Comparison of ENCODE assay signal across 9 cellular contexts in genomic region chr14:49946320-49947141, GRCh38. TPM values are rescaled to one million over a fixed set of nuclear protein-coding genes. Genes with fewer than 3 reads are reported as not detected.
DNase-seq lines count a peak whose midpoint lies in the region; ATAC-seq, FAIRE-seq and TF ChIP-seq lines count a peak whose summit lies in the region.
"Had no signal": no experiment of that assay in that cellular context is flagged by ENCODE, and none has a peak within 500 bp of the region (broad histone marks: within the 10 kb centered on the region; RNA-seq: fewer than 3 reads in every experiment).

No MANE protein-coding gene starts in this region.

- H3K4me3 ChIP-seq in CD4-positive, CD25-positive, alpha-beta regulatory T cell (ENCODE audit: low read depth, low read length) = peak overlapping the region; percentile 69
- no peak overlapping the region for H3K4me3 ChIP-seq in esophagus squamous epithelium
- no peak overlapping the region for H3K4me3 ChIP-seq in spleen
- H3K4me3 ChIP-seq: cardiac muscle cell had no signal

- WGBS in esophagus squamous epithelium, 2 donors = 35 to 44% methylated on average over 10 of the region's 10 CpGs
- 41 to 65% (median 48%) methylated on average over 10 of the region's 10 CpGs for WGBS in spleen, 5 donors

- peaks cover 0 to 12% (median 0%) of the 10 kb centered on the region in 7 donors for H3K9me3 Mint-ChIP-seq in CD4-positive, CD25-positive, alpha-beta regulatory T cell
- H3K9me3 Mint-ChIP-seq in WTC11 = no peaks in the 10 kb centered on the region

- peak; percentile 26 to 47 for ATAC-seq in CD4-positive, CD25-positive, alpha-beta regulatory T cell (ENCODE audit: low read depth in 2 of 2)
- ATAC-seq in WTC11 = no peak

- H3K27me3 Mint-ChIP-seq in CD4-positive, CD25-positive, alpha-beta regulatory T cell = no peaks in the 10 kb centered on the region
- no peaks in the 10 kb centered on the region for H3K27me3 Mint-ChIP-seq in WTC11 (ENCODE audit: low read depth)

- CTCF ChIA-PET in WTC11 (lab: Charles Lee) = interaction anchor here (0.6 to 1.0 kb wide), 2 partner anchors 61 to 65 kb away, joined by 3 to 4 read pairs; no protein-coding TSS in a partner anchor

- no peak for TF ChIP-seq CTCF in esophagus squamous epithelium (IDR thresholded peaks at IDR 0.05)
- TF ChIP-seq CTCF in spleen (IDR thresholded peaks at IDR 0.05 in 8 of 11, conservative IDR thresholded peaks at IDR 0.05 in 3 of 11) = no peak
- no peak for TF ChIP-seq CTCF in WTC11 (IDR thresholded peaks at IDR 0.05)

- DNase-seq in CD4-positive, CD25-positive, alpha-beta regulatory T cell = peak in 1 of 3 donors; percentile 50
- peak; percentile 96 for DNase-seq in NCI-H1105 treated with DMSO at 0.1 percent for 48 hours (lab: John Stamatoyannopoulos, UW)
- DNase-seq in activated CD4-positive, alpha-beta T cell treated with anti-CD3 and anti-CD28 coated beads, Interleukin-2, amount 50 U/mL, for 4 hours = peak; percentile 33 to 35
- no peak for DNase-seq in esophagus squamous epithelium (lab: John Stamatoyannopoulos, UW)
- DNase-seq in spleen = no peak
- no peak for DNase-seq in HUDEP-2 (lab: John Stamatoyannopoulos, UW; ENCODE audit: unreplicated experiment in 76 of 76)
- DNase-seq in RCC 7860 (ENCODE audit: low spot score) = no peak
- no peak for DNase-seq in WTC11 (ENCODE audit: low spot score)

- peak overlapping the region; percentile 45 to 94 (median 67) for H3K4me3 Mint-ChIP-seq in CD4-positive, CD25-positive, alpha-beta regulatory T cell
- H3K4me3 Mint-ChIP-seq in WTC11 = no peak overlapping the region

- intact Hi-C loops in esophagus squamous epithelium (cut with DNase I) (no loop called here), spleen (cut with DNase I; ENCODE audit: low total_unique reads) (no loop called here)

- H3K27ac Mint-ChIP-seq in CD4-positive, CD25-positive, alpha-beta regulatory T cell = peak overlapping the region; percentile 94 to 95 (median 95)
- no peak overlapping the region for H3K27ac Mint-ChIP-seq in WTC11

- no peaks in the 10 kb centered on the region for H3K36me3 ChIP-seq in CD4-positive, CD25-positive, alpha-beta regulatory T cell (ENCODE audit: control insufficient read depth, insufficient read depth, low read length)
- no peaks in the 10 kb centered on the region for H3K36me3 ChIP-seq in esophagus squamous epithelium
- no peaks in the 10 kb centered on the region for H3K36me3 ChIP-seq in spleen
- H3K36me3 ChIP-seq: cardiac muscle cell had no signal

- peaks cover 0 to 2% of the 10 kb centered on the region in 2 experiments for H3K9me3 ChIP-seq in CD4-positive, CD25-positive, alpha-beta regulatory T cell (ENCODE audit: control insufficient read depth in 2 of 2, low read length in 2 of 2)
- H3K9me3 ChIP-seq in esophagus squamous epithelium (no peaks in the 10 kb centered on the region), spleen (peaks cover 0 to 9% (median 0%) of the 10 kb centered on the region in 8 donors)

- no peak for FAIRE-seq in RCC 7860 (lab: Jason Lieb, UNC)

- no peak for TF ChIP-seq POLR2A in esophagus squamous epithelium (IDR thresholded peaks at IDR 0.05)
- no peak for TF ChIP-seq POLR2A in spleen (IDR thresholded peaks at IDR 0.05)

- H3K4me1 ChIP-seq in CD4-positive, CD25-positive, alpha-beta regulatory T cell (ENCODE audit: control insufficient read depth, insufficient read depth, low read length, poor library complexity, severe bottlenecking) = peaks cover 42% of the 10 kb centered on the region
- H3K4me1 ChIP-seq in esophagus squamous epithelium (peaks cover 18 to 74% (median 20%) of the 10 kb centered on the region in 3 donors), spleen (peaks cover 19 to 62% (median 44%) of the 10 kb centered on the region in 6 donors)

- POLR2A ChIA-PET in WTC11 (lab: Charles Lee) = no interaction called here

- H3K27ac ChIP-seq in CD4-positive, CD25-positive, alpha-beta regulatory T cell (ENCODE audit: insufficient read depth, low read length, poor library complexity, severe bottlenecking) = peak overlapping the region; percentile 67
- H3K27ac ChIP-seq in esophagus squamous epithelium (peak overlapping the region; percentile 42 to 92 (median 80)), spleen (peak overlapping the region; percentile 49 to 87 (median 80))
- H3K27ac ChIP-seq: cardiac muscle cell had no signal

- peaks cover 41 to 84% (median 60%) of the 10 kb centered on the region in 4 donors for H3K4me1 Mint-ChIP-seq in CD4-positive, CD25-positive, alpha-beta regulatory T cell
- peaks cover 4% of the 10 kb centered on the region for H3K4me1 Mint-ChIP-seq in WTC11

- H3K27me3 ChIP-seq in CD4-positive, CD25-positive, alpha-beta regulatory T cell (ENCODE audit: control insufficient read depth, insufficient read depth, low read length) = no peaks in the 10 kb centered on the region
- H3K27me3 ChIP-seq in esophagus squamous epithelium (no peaks in the 10 kb centered on the region), spleen (replicated peaks in 1 of 7) (no peaks in the 10 kb centered on the region)
- H3K27me3 ChIP-seq: cardiac muscle cell had no signal

- peaks cover 8% of the 10 kb centered on the region for H3K36me3 Mint-ChIP-seq in CD4-positive, CD25-positive, alpha-beta regulatory T cell
- no peaks in the 10 kb centered on the region for H3K36me3 Mint-ChIP-seq in WTC11

TF ChIP-seq in WTC11, 78 proteins besides CTCF, POLR2A, EP300 and RAD21:
- TF ChIP-seq ZNF532 (CRISPR knock-in tag; IDR thresholded peaks at IDR 0.05; ENCODE audit: borderline replicate concordance) (no peak), HMGA2 (CRISPR knock-in tag; IDR thresholded peaks at IDR 0.05) (no peak)

RNA-seq across cellular contexts. Expression of gene ARF6, which starts 53.6 kb away (rescaled TPM):
- 94.6 TPM for total RNA-seq in CD4-positive, CD25-positive, alpha-beta regulatory T cell
- polyA plus RNA-seq in CD4-positive, CD25-positive, alpha-beta regulatory T cell = 100 to 1,000 TPM; 148 to 171 (median 153) TPM
- total RNA-seq in esophagus squamous epithelium (100 to 1,000 TPM; 109 to 156 (median 133) TPM), spleen (10 to 100 TPM; 74.3 to 89.1 (median 83.6) TPM), WTC11 (2021) (50.9 to 55.9 TPM (median 51.9 TPM) in 3 replicates)
- polyA plus RNA-seq in spleen = 10 to 100 TPM; 39.0 to 63.9 (median 43.9) TPM

Comparison
In these comparisons a context has a peak if more than half of its experiments do, and no peak if none do; other contexts are left out.
1. DNase-seq: peak in NCI-H1105 treated with DMSO at 0.1 percent for 48 hours (single experiment) and activated CD4-positive, alpha-beta T cell treated with anti-CD3 and anti-CD28 coated beads, Interleukin-2, amount 50 U/mL, for 4 hours (2 of 2); none in esophagus squamous epithelium (single experiment), spleen (single experiment), HUDEP-2 (0 of 76), RCC 7860 (single experiment) and WTC11 (single experiment).
2. Peak in every context shown above with its lines, with median percentiles within 50 percentile points of each other: H3K27ac ChIP-seq.